8 cellular contexts compared by ENCODE assay signal in the genomic region with DNA sequence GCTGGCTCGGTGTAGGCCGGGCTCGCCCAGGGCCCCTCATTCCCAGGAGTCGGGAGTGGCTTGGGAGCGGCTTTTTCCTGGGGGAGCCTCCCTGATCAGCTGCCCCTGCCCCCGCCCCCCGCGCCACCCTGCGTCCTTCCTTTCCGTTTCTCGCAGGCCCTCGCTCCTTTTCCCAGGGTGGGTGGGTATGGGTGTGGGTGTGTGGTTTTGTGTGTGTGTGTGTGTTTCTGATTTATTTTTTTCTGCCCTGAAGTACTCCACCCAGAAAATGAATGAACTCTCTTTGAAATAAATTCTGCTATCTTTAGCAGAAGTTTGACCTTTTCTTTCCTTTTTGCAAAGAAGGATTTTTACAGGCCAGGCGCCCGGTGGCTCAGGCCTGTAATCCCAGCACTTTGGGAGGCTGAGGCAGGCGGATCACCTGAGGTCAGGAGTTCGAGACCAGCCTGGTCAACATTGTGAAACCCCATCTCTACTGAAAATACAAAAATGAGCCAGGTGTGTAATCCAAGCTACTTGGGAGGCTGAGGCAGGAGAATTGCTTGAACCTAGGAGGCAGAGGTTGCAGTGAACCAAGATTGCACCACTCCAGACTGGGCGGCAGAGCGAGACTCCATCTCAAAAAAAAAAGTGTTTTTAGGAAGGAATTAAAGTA. TPM values are rescaled to one million over a fixed set of nuclear protein-coding genes. Genes with fewer than 3 reads are reported as not detected.
A peak's percentile ranks its signal among the peaks of the same experiment; 100 is the strongest.
DNase-seq lines count a peak whose midpoint lies in the region; ATAC-seq and TF ChIP-seq lines count a peak whose summit lies in the region.

No MANE protein-coding gene starts in this region.

- peak overlapping the region; percentile 97 for H3K27ac ChIP-seq in AG04450 (ENCODE audit: low read depth, low read length)
- H3K27ac ChIP-seq in Peyer's patch: peak overlapping the region; percentile 77 to 94 (median 88)
- peak overlapping the region; percentile 86 to 94 (median 90) for H3K27ac ChIP-seq in esophagus muscularis mucosa (replicated peaks in 1 of 4)
- H3K27ac ChIP-seq in skin epidermis: peak overlapping the region; percentile 7 to 97 (median 88)

- peaks cover 0 to 39% (median 7%) of the 10 kb centered on the region in 4 donors for H3K4me1 ChIP-seq in Peyer's patch
- peaks cover 45 to 79% (median 66%) of the 10 kb centered on the region in 4 donors for H3K4me1 ChIP-seq in esophagus muscularis mucosa

- CTCF ChIA-PET in AG04450 (lab: Charles Lee): no interaction called here

- peak; percentile 19 for ATAC-seq in GM21576 (IDR thresholded peaks at IDR 0.05; ENCODE audit: unreplicated experiment)

- TF ChIP-seq EP300 in esophagus muscularis mucosa (IDR thresholded peaks at IDR 0.05): no peak

- peaks cover 8% of the 10 kb centered on the region; the same call in 1 of the 2 replicates for H3K9me3 ChIP-seq in AG04450 (ENCODE audit: control insufficient read depth, insufficient read depth, low read length)
- no peaks in the 10 kb centered on the region for H3K9me3 ChIP-seq in Peyer's patch
- no peaks in the 10 kb centered on the region for H3K9me3 ChIP-seq in esophagus muscularis mucosa

- DNase-seq in AG04450 (ENCODE audit: low read depth, low spot score) (no peak), Peyer's patch (no peak), esophagus muscularis mucosa (ENCODE audit: extremely low spot score) (no peak), DMS 273 (lab: John Stamatoyannopoulos, UW; ENCODE audit: unreplicated experiment) (no peak), GM19238 (ENCODE audit: insufficient read length, low spot score) (no peak)
- no peak for DNase-seq in stimulated activated naive CD4-positive, alpha-beta T cell treated with Interleukin-2 at 50 U/mL for 16 hours (lab: John Stamatoyannopoulos, UW)

- H3K27me3 ChIP-seq in AG04450 (ENCODE audit: control insufficient read depth, insufficient read depth, low read length) (no peaks in the 10 kb centered on the region), Peyer's patch (no peaks in the 10 kb centered on the region), esophagus muscularis mucosa (no peaks in the 10 kb centered on the region)

- POLR2A ChIA-PET in AG04450 (lab: Yijun Ruan, JAX): interaction anchor here (0.6 to 4.0 kb wide), 14 partner anchors 16 to 1871 kb away, joined by 3 to 25 read pairs (median 4); a partner anchor contains a TSS

- H3K4me3 ChIP-seq in AG04450 (ENCODE audit: low read depth, low read length) (peak overlapping the region; percentile 47), Peyer's patch (peak overlapping the region; percentile 23 to 42 (median 40)), esophagus muscularis mucosa (peak overlapping the region; percentile 36 to 53 (median 40)), skin epidermis (peak overlapping the region in 6 of 7 experiments; percentile 3 to 23 (median 12))

- TF ChIP-seq CTCF in AG04450 (IDR thresholded peaks at IDR 0.05; ENCODE audit: low read depth, low read length) (no peak), Peyer's patch (IDR thresholded peaks at IDR 0.05) (no peak), esophagus muscularis mucosa (IDR thresholded peaks at IDR 0.05) (no peak)

- intact Hi-C loops in esophagus muscularis mucosa (cut with DNase I): loop anchor here (2.0 kb wide), 1 partner anchor 63 kb away; a partner anchor contains a TSS

- TF ChIP-seq POLR2A in Peyer's patch (IDR thresholded peaks at IDR 0.05) (peak in 1 of 2 donors; percentile 5), esophagus muscularis mucosa (IDR thresholded peaks at IDR 0.05; ENCODE audit: low read depth) (no peak)

- 10% methylated on average over 18 of the region's 18 CpGs for WGBS in esophagus muscularis mucosa

- peaks cover 0 to 27% (median 0%) of the 10 kb centered on the region in 3 donors for H3K36me3 ChIP-seq in Peyer's patch
- peaks cover 15 to 47% (median 30%) of the 10 kb centered on the region in 4 donors for H3K36me3 ChIP-seq in esophagus muscularis mucosa

RNA-seq across cellular contexts. Expression of a gene that starts 30.0 kb away (rescaled TPM):
- 12.6 and 18.9 TPM in 2 replicates for polyA plus RNA-seq in AG04450 (2011; rRNA removed)
- polyA minus RNA-seq in AG04450 (2011; rRNA and poly(A)+ RNA removed): 7.6 and 11.1 TPM in 2 replicates
- 10 to 100 TPM; 51.0 to 93.0 (median 69.9) TPM for total RNA-seq in Peyer's patch
- total RNA-seq in esophagus muscularis mucosa: 10 to 100 TPM; 25.7 to 37.3 (median 31.5) TPM
